In genomic region chr1:23368562-23369334, GRCh38 we compare ENCODE assay signal across 8 cellular contexts. TPM values are rescaled to one million over a fixed set of nuclear protein-coding genes. Genes with fewer than 3 reads are reported as not detected.
A peak's percentile ranks its signal among the peaks of the same experiment; 100 is the strongest.
DNase-seq lines count a peak whose midpoint lies in the region; ATAC-seq and TF ChIP-seq lines count a peak whose summit lies in the region.

No MANE protein-coding gene starts in this region.

- intact Hi-C loops in activated CD4-positive, alpha-beta T cell treated with anti-CD3 and anti-CD28 coated beads for 36 hours (cut with DNase I, micrococcal nuclease) = loop anchor here (1.0 to 5.0 kb wide), 16 partner anchors 24 to 1586 kb away; partner anchors contain the start of genes HNRNPR (in 2 of the 2), RPL11 (in 2 of the 2), ASAP3 (in 1 of the 2) and E2F2 (in 1 of the 2)
- intact Hi-C loops in left colon (cut with DNase I, micrococcal nuclease) = no loop called here

- DNase-seq in BE2C (peak; percentile 90), NCI-H460 (ENCODE audit: extremely low read depth, low read depth) (peak; percentile 79), choroid plexus epithelial cell (ENCODE audit: low read depth) (peak; percentile 94), left colon (peak; percentile 90 to 94)
- DNase-seq in activated CD4-positive, alpha-beta T cell treated with anti-CD3 and anti-CD28 coated beads for 36 hours = peak; percentile 95
- DNase-seq in stimulated activated CD4-positive, alpha-beta T cell treated with anti-CD3 and anti-CD28 coated beads, Interleukin-1b, Interleukin-23, amount 100 ng/mL, for 4 hours (ENCODE audit: low read depth in 2 of 2) = peak; percentile 81 to 86

- ATAC-seq in GM19043 (IDR thresholded peaks at IDR 0.05; ENCODE audit: low read depth, unreplicated experiment) (peak; percentile 57), HG03354 (IDR thresholded peaks at IDR 0.05; ENCODE audit: poor library complexity, severe bottlenecking, unreplicated experiment) (peak; percentile 75), left colon (peak; percentile 78)
- ATAC-seq in activated CD4-positive, alpha-beta T cell treated with anti-CD3 and anti-CD28 coated beads for 36 hours = peak; percentile 74

- peaks cover 27% of the 10 kb centered on the region for H3K4me1 Mint-ChIP-seq in activated CD4-positive, alpha-beta T cell treated with anti-CD3 and anti-CD28 coated beads for 36 hours

- POLR2A ChIA-PET in activated CD4-positive, alpha-beta T cell treated with anti-CD3 and anti-CD28 coated beads for 36 hours (lab: Charles Lee) = interaction anchor here (0.6 to 3.0 kb wide), 4 partner anchors 24 to 323 kb away, joined by 3 to 47 read pairs (median 6); partner anchors contain the start of genes HNRNPR and RPL11

- TF ChIP-seq CTCF in BE2C (IDR thresholded peaks at IDR 0.05; ENCODE audit: low read depth, low read length) = peak; percentile 28; the same call in 1 of the 2 replicates
- peak; percentile 32 for TF ChIP-seq CTCF in choroid plexus epithelial cell (conservative IDR thresholded peaks at IDR 0.05; ENCODE audit: low read depth, low read length)

- CTCF ChIA-PET in activated CD4-positive, alpha-beta T cell treated with anti-CD3 and anti-CD28 coated beads for 36 hours (lab: Charles Lee) = interaction anchor here (0.5 to 1.9 kb wide), 7 partner anchors 9 to 430 kb away, joined by 3 to 10 read pairs (median 5); partner anchors contain the start of genes HNRNPR and HTR1D

- peaks cover 31% of the 10 kb centered on the region for H3K36me3 Mint-ChIP-seq in activated CD4-positive, alpha-beta T cell treated with anti-CD3 and anti-CD28 coated beads for 36 hours (ENCODE audit: low read depth)

- no peaks in the 10 kb centered on the region for H3K27me3 Mint-ChIP-seq in activated CD4-positive, alpha-beta T cell treated with anti-CD3 and anti-CD28 coated beads for 36 hours

- H3K27me3 ChIP-seq in BE2C = no peaks in the 10 kb centered on the region

- H3K4me3 ChIP-seq in BE2C (ENCODE audit: low read depth, low read length) = peak overlapping the region; percentile 94
- H3K4me3 ChIP-seq in choroid plexus epithelial cell (ENCODE audit: low read depth, low read length) = peak overlapping the region; percentile 98

- no peaks in the 10 kb centered on the region for H3K9me3 ChIP-seq in BE2C

- peak overlapping the region; percentile 93 for H3K4me3 Mint-ChIP-seq in activated CD4-positive, alpha-beta T cell treated with anti-CD3 and anti-CD28 coated beads for 36 hours

- H3K9me3 Mint-ChIP-seq in activated CD4-positive, alpha-beta T cell treated with anti-CD3 and anti-CD28 coated beads for 36 hours (ENCODE audit: low read depth) = peaks cover 4% of the 10 kb centered on the region

- H3K36me3 ChIP-seq in BE2C = peaks cover 4% of the 10 kb centered on the region; the same call in 1 of the 2 replicates

- peaks cover 9% of the 10 kb centered on the region for H3K4me1 ChIP-seq in BE2C

- H3K27ac Mint-ChIP-seq in activated CD4-positive, alpha-beta T cell treated with anti-CD3 and anti-CD28 coated beads for 36 hours = peak overlapping the region; percentile 98

RNA-seq across cellular contexts. Expression of gene ZNF436, which starts 0.9 kb away (rescaled TPM):
- 3.2 TPM for polyA plus RNA-seq in BE2C (2012; ENCODE audit: insufficient read depth, insufficient read length, low read depth)
- total RNA-seq in NCI-H460 (2014; rRNA removed; shearing (Covaris generic)) = 5.5 and 5.9 TPM in 2 replicates
- polyA plus RNA-seq in NCI-H460 (2014; cell fraction: nucleus; rRNA removed) = 2.1 and 2.9 TPM in 2 replicates
- 1 to 10 TPM; 5.2 to 6.1 TPM for total RNA-seq in activated CD4-positive, alpha-beta T cell treated with anti-CD3 and anti-CD28 coated beads for 36 hours
- 10 to 100 TPM in 1 of 2 donors, 1 to 10 TPM in 1; 9.7 to 13.0 TPM for total RNA-seq in left colon

RNA-seq across cellular contexts. Expression of gene HNRNPR, which starts 24.7 kb away (rescaled TPM):
- 74.5 TPM for polyA plus RNA-seq in BE2C (2012; ENCODE audit: insufficient read depth, insufficient read length, low read depth)
- 115 and 128 TPM in 2 replicates for total RNA-seq in NCI-H460 (2014; rRNA removed; shearing (Covaris generic))
- 119 and 131 TPM in 2 replicates for polyA plus RNA-seq in NCI-H460 (2014; cell fraction: nucleus; rRNA removed)
- 100 to 1,000 TPM; 190 to 210 TPM for total RNA-seq in activated CD4-positive, alpha-beta T cell treated with anti-CD3 and anti-CD28 coated beads for 36 hours
- 100 to 1,000 TPM in 1 of 2 donors, 10 to 100 TPM in 1; 78.8 to 107 TPM for total RNA-seq in left colon

RNA-seq across cellular contexts. Expression of gene TCEA3, which starts 55.8 kb away (rescaled TPM):
- polyA plus RNA-seq in BE2C (2012; ENCODE audit: insufficient read depth, insufficient read length, low read depth) = 0.40 TPM
- total RNA-seq in NCI-H460 (2014; rRNA removed; shearing (Covaris generic)) = 0.20 and 0.27 TPM in 2 replicates
- polyA plus RNA-seq in NCI-H460 (2014; cell fraction: nucleus; rRNA removed) = 0.36 and 1.2 TPM in 2 replicates
- total RNA-seq in activated CD4-positive, alpha-beta T cell treated with anti-CD3 and anti-CD28 coated beads for 36 hours = 1 to 10 TPM; 5.5 to 6.8 TPM
- 100 to 1,000 TPM; 147 to 186 TPM for total RNA-seq in left colon

Comparison
In these comparisons a context has a peak if more than half of its experiments do, and no peak if none do; other contexts are left out.
1. Peak in every context shown above with its lines: DNase-seq, ATAC-seq and H3K4me3 ChIP-seq.
2. RNA of gene TCEA3, which starts 55.8 kb away (total RNA-seq): 147 to 186 TPM in left colon; 5.5 to 6.8 TPM in activated CD4-positive, alpha-beta T cell treated with anti-CD3 and anti-CD28 coated beads for 36 hours and 0.20 to 0.27 TPM in NCI-H460; every median in the first group is over 10 times any median in the second.
3. intact Hi-C loops: an anchor here in activated CD4-positive, alpha-beta T cell treated with anti-CD3 and anti-CD28 coated beads for 36 hours (1.0 to 5.0 kb wide); none called in left colon.